ENCODE assay signal across 14 cellular contexts in the genomic region with DNA sequence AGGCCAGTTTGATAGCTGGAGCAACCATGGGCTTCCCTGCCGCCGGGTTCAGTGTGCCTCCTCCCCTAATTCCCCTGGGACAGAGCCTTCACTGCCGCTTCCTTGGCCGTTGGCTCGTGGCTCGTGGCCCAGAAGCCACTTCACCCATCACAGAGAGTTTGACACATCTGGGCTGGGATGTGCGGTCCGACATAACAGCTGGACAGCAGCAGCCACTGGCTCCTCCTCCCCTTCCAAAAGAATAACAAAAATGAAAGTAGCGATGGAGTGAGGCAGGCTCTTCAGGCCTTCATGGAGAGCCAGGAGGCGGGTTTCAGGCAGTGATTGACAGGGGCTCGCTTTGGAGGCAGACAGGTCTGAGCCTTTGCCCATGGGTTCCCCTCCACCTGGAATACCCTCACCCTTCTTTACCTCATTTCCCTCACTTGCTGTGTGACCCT. TPM values are rescaled to one million over a fixed set of nuclear protein-coding genes. Genes with fewer than 3 reads are reported as not detected.
DNase-seq lines count a peak whose midpoint lies in the region; ATAC-seq, FAIRE-seq and TF ChIP-seq lines count a peak whose summit lies in the region.
"Had no signal": no experiment of that assay in that cellular context is flagged by ENCODE, and none has a peak within 500 bp of the region (broad histone marks: within the 10 kb centered on the region; RNA-seq: fewer than 3 reads in every experiment).

No MANE protein-coding gene starts in this region.

- ATAC-seq in thoracic aorta (ENCODE audit: insufficient number of reproducible peaks, low FRiP score, low read depth) = no peak
- ATAC-seq: naive thymus-derived CD8-positive, alpha-beta T cell had no signal

- no peaks in the 10 kb centered on the region; a peak in 1 of 8 replicates for H3K36me3 ChIP-seq in H1 (ENCODE audit: control insufficient read depth in 2 of 4, insufficient read depth in 4 of 4, low read length in 3 of 4)
- no peaks in the 10 kb centered on the region for H3K36me3 ChIP-seq in thoracic aorta
- H3K36me3 ChIP-seq: ascending aorta, SJCRH30, WERI-Rb-1 had no signal

- POLR2A ChIA-PET in H1 (lab: Charles Lee; ENCODE audit: partially characterized antibody) = interaction anchor here (1.3 to 3.6 kb wide), 3 partner anchors 10 to 95 kb away, joined by 3 to 24 read pairs (median 18); a partner anchor contains a TSS

- H4K20me1 ChIP-seq in H1 (replicated peaks in 1 of 2; ENCODE audit: control insufficient read depth in 1 of 2, insufficient read depth in 2 of 2, low read length in 2 of 2) = no peaks in the 10 kb centered on the region

- H3K4ac ChIP-seq in H1 (replicated peaks; ENCODE audit: insufficient read length, low read depth, low read length) = peak overlapping the region; percentile 19

- H4K5ac ChIP-seq in H1 (ENCODE audit: insufficient read length, low read depth, low read length) = no peak overlapping the region

- H3K9me3 ChIP-seq in H1 (ENCODE audit: insufficient read depth in 2 of 2, low read depth in 1 of 2, low read length in 1 of 2) = no peaks in the 10 kb centered on the region
- no peaks in the 10 kb centered on the region for H3K9me3 ChIP-seq in thoracic aorta
- H3K9me3 ChIP-seq: ascending aorta, SJCRH30 had no signal

- H4K8ac ChIP-seq in H1 (ENCODE audit: extremely low read depth, insufficient read depth, low read length) = peak overlapping the region; percentile 51; the same call in 1 of the 2 replicates

- H3K23ac ChIP-seq in H1 (ENCODE audit: insufficient read length) = no peak overlapping the region

- no peak overlapping the region for H2BK120ac ChIP-seq in H1 (replicated peaks; ENCODE audit: low read depth, low read length)

- H3K79me1 ChIP-seq in H1 (ENCODE audit: low read depth, low read length) = no peaks in the 10 kb centered on the region; the same call in 1 of the 2 replicates

- peak overlapping the region; percentile 62 for H4K91ac ChIP-seq in H1 (replicated peaks; ENCODE audit: insufficient read length, low read length)

- H3K9ac ChIP-seq in H1 (replicated peaks in 1 of 4; ENCODE audit: extremely low read depth in 1 of 4, low read depth in 3 of 4, low read length in 3 of 4) = no peak overlapping the region

- no peaks in the 10 kb centered on the region for H3K23me2 ChIP-seq in H1 (ENCODE audit: low read depth, low read length)

- peak overlapping the region; percentile 39; the same call in 1 of the 2 replicates for H2BK12ac ChIP-seq in H1 (ENCODE audit: low read depth, low read length)

- 89% methylated on average over 11 of the region's 11 CpGs; no CpG with 5 or more reads in 1 of the 2 experiments for WGBS in H1 (ENCODE audit: extremely low coverage in 1 of 2, insufficient coverage in 1 of 2, insufficient read length in 1 of 2, insufficient replicate concordance in 2 of 2, low coverage in 1 of 2, low lambda C conversion rate in 2 of 2, missing lambda C conversion rate in 1 of 2), 2 experiments

- no peak overlapping the region for H3K4me3 ChIP-seq in H1 (ENCODE audit: extremely low read depth in 1 of 4, insufficient read depth in 2 of 4, low read depth in 3 of 4, low read length in 4 of 4)
- peak overlapping the region; percentile 35 for H3K4me3 ChIP-seq in thoracic aorta
- H3K4me3 ChIP-seq: ascending aorta, SJCRH30 had no signal

- no peak for FAIRE-seq in H1 (lab: Jason Lieb, UNC)

- H3K27ac ChIP-seq in H1 (ENCODE audit: low read depth, low read length) (no peak overlapping the region), thoracic aorta (no peak overlapping the region)
- H3K27ac ChIP-seq: ascending aorta, SJCRH30, WERI-Rb-1 had no signal

- no peak for TF ChIP-seq CTCF in HFFc6 (IDR thresholded peaks at IDR 0.05)
- TF ChIP-seq CTCF in H1 (IDR thresholded peaks at IDR 0.05; ENCODE audit: control extremely low read depth in 1 of 3, insufficient read depth in 1 of 3, low read depth in 1 of 3, low read length in 3 of 3) = no peak
- no peak for TF ChIP-seq CTCF in mesothelial cell of epicardium (IDR thresholded peaks at IDR 0.05; ENCODE audit: unreplicated experiment)
- no peak for TF ChIP-seq CTCF in thoracic aorta (IDR thresholded peaks at IDR 0.05)

- H3K9me3 Mint-ChIP-seq in HFFc6 (no peaks in the 10 kb centered on the region), mesothelial cell of epicardium (no peaks in the 10 kb centered on the region)
- H3K9me3 Mint-ChIP-seq: naive thymus-derived CD8-positive, alpha-beta T cell had no signal

- peak overlapping the region; percentile 0; the same call in 1 of the 2 replicates for H3K18ac ChIP-seq in H1 (ENCODE audit: extremely low read depth, low read length)

- H3K27me3 Mint-ChIP-seq in HFFc6 (ENCODE audit: insufficient read depth) = peaks cover 3% of the 10 kb centered on the region
- peaks cover 5% of the 10 kb centered on the region for H3K27me3 Mint-ChIP-seq in mesothelial cell of epicardium (ENCODE audit: low read depth)

- H3K4me3 Mint-ChIP-seq in HFFc6 (peak overlapping the region; percentile 75), mesothelial cell of epicardium (no peak overlapping the region)
- H3K4me3 Mint-ChIP-seq: naive thymus-derived CD8-positive, alpha-beta T cell had no signal

- 0 out of 2 replicates have a peak overlapping the region, but pooled peaks have one; percentile 46 for H2BK15ac ChIP-seq in H1 (ENCODE audit: low read length)

- H3K56ac ChIP-seq in H1 (replicated peaks; ENCODE audit: insufficient read length, low read depth, low read length) = no peak overlapping the region

- no peak overlapping the region for H3K14ac ChIP-seq in H1 (ENCODE audit: insufficient read length)

- TF ChIP-seq POLR2A in H1 (IDR thresholded peaks at IDR 0.05; ENCODE audit: control extremely low read depth in 1 of 2, low read depth in 2 of 2, low read length in 2 of 2) = no peak

- H3K4me1 ChIP-seq in H1 (replicated peaks in 1 of 4; ENCODE audit: control insufficient read depth in 3 of 4, insufficient read depth in 4 of 4, low read length in 3 of 4) (peaks cover 15 to 21% (median 17%) of the 10 kb centered on the region in 4 experiments), thoracic aorta (ENCODE audit: control insufficient read depth in 1 of 2, low read depth in 2 of 2) (no peaks in the 10 kb centered on the region)
- H3K4me1 ChIP-seq: ascending aorta had no signal

- TF ChIP-seq EP300 in H1 (IDR thresholded peaks at IDR 0.05; ENCODE audit: borderline replicate concordance in 1 of 2, low read depth in 2 of 2, low read length in 2 of 2) = no peak

- no peak overlapping the region for H3K4me2 ChIP-seq in H1 (ENCODE audit: insufficient read depth in 1 of 2, low read depth in 2 of 2, low read length in 2 of 2)

- H2AK5ac ChIP-seq in H1 (ENCODE audit: low read depth, low read length) = no peak overlapping the region

- H2BK5ac ChIP-seq in H1 (ENCODE audit: low read depth, low read length) = no peak overlapping the region

- H3K27me3 ChIP-seq in H1 (replicated peaks in 1 of 4; ENCODE audit: control insufficient read depth in 3 of 4, extremely low read depth in 1 of 4, insufficient read depth in 3 of 4, low read length in 3 of 4) (no peaks in the 10 kb centered on the region), thoracic aorta (replicated peaks; ENCODE audit: insufficient read depth) (no peaks in the 10 kb centered on the region)
- H3K27me3 ChIP-seq: ascending aorta had no signal

- CTCF ChIA-PET in H1 (lab: Charles Lee; ENCODE audit: partially characterized antibody) = interaction anchor here (0.6 to 4.7 kb wide), 7 partner anchors 10 to 720 kb away, joined by 3 to 44 read pairs (median 5); no protein-coding TSS in a partner anchor

- no peak for DNase-seq in HFFc6
- DNase-seq in H1 (ENCODE audit: low read depth in 1 of 2, low spot score in 2 of 2) = no peak
- DNase-seq in mesothelial cell of epicardium (ENCODE audit: low spot score in 2 of 2, unreplicated experiment in 2 of 2) = no peak
- DNase-seq in thoracic aorta (ENCODE audit: low spot score) = no peak
- DNase-seq in iPS-NIHi7 (ENCODE audit: extremely low spot score) = no peak
- DNase-seq in GM19240 (ENCODE audit: insufficient read length, low spot score) = no peak
- DNase-seq in stimulated activated naive CD4-positive, alpha-beta T cell (lab: John Stamatoyannopoulos, UW) = no peak
- DNase-seq: activated CD8-positive, alpha-beta memory T cell treated with anti-CD3 and anti-CD28 coated beads, Interleukin-2, amount 50 U/mL, for 48 hours; DMS 273 treated with DMSO at 0.1 percent for 48 hours; SJCRH30; WERI-Rb-1 had no signal

- H3K36me3 Mint-ChIP-seq in HFFc6 (ENCODE audit: low read depth) = peaks cover 28% of the 10 kb centered on the region
- no peaks in the 10 kb centered on the region for H3K36me3 Mint-ChIP-seq in mesothelial cell of epicardium
- H3K36me3 Mint-ChIP-seq: naive thymus-derived CD8-positive, alpha-beta T cell had no signal

- H3K4me1 Mint-ChIP-seq in HFFc6 (ENCODE audit: low read depth) (peaks cover 81% of the 10 kb centered on the region), mesothelial cell of epicardium (peaks cover 34% of the 10 kb centered on the region)

- no peak overlapping the region for H2AFZ ChIP-seq in H1 (ENCODE audit: low read length)

- no peaks in the 10 kb centered on the region; a peak in 1 of 4 replicates for H3K79me2 ChIP-seq in H1 (ENCODE audit: control insufficient read depth in 1 of 2, insufficient read depth in 2 of 2, low read length in 2 of 2)

- no peak overlapping the region for H2BK20ac ChIP-seq in H1 (ENCODE audit: low read length)

- H3K27ac Mint-ChIP-seq in HFFc6 = peak overlapping the region; percentile 83
- H3K27ac Mint-ChIP-seq in mesothelial cell of epicardium = peak overlapping the region; percentile 9
- H3K27ac Mint-ChIP-seq: naive thymus-derived CD8-positive, alpha-beta T cell had no signal

- no peak for TF ChIP-seq RAD21 in H1 (IDR thresholded peaks at IDR 0.05 in 1 of 2, conservative IDR thresholded peaks at IDR 0.05 in 1 of 2; ENCODE audit: low read depth in 2 of 2, low read length in 2 of 2)

TF ChIP-seq in H1, 55 proteins besides CTCF, POLR2A, EP300 and RAD21 (continues in another document):
- no peak for TF ChIP-seq HDAC6 (IDR thresholded peaks at IDR 0.05; ENCODE audit: low read depth, low read length)

RNA-seq across cellular contexts. Expression of a gene that starts 8.2 kb away (rescaled TPM):
- 100 to 1,000 TPM; 282 to 328 (median 310) TPM for total RNA-seq in HFFc6 (2021; fragmentation: NEBNext Ultra II Directional; extraction: Animal tissue kit (Norgen Biotek cat#: 25700))
- 12.7 and 13.7 TPM in 2 replicates for total RNA-seq in H1 (2021; fragmentation: NEBNext Ultra II Directional; extraction: Animal tissue kit (Norgen Biotek cat#: 25700))
- 4.1 and 6.5 TPM in 2 replicates for polyA plus RNA-seq in H1 (2011; rRNA removed)
- 1.8 TPM for polyA plus RNA-seq in H1 (2011; cell fraction: cytosol; rRNA removed)
- 5.0 TPM for polyA plus RNA-seq in H1 (2011; cell fraction: nucleus; rRNA removed)
- 10.0 to 16.5 TPM (median 14.4 TPM) in 4 replicates for polyA plus RNA-seq in H1 (2012, experiment 1 of 2)
- polyA plus RNA-seq in H1 (2012, experiment 2 of 2) = 13.8 TPM
- polyA plus RNA-seq in H1 (2013, experiment 1 of 2) = 19.3 TPM
- 23.2 TPM for polyA plus RNA-seq in H1 (2013, experiment 2 of 2)
- polyA minus RNA-seq in H1 (2011; rRNA and poly(A)+ RNA removed) = 2.3 and 5.3 TPM in 2 replicates
- polyA minus RNA-seq in H1 (2011; cell fraction: cytosol; rRNA and poly(A)+ RNA removed) = 8.2 TPM
- polyA minus RNA-seq in H1 (2011; cell fraction: nucleus; rRNA and poly(A)+ RNA removed) = 5.3 TPM
- total RNA-seq in mesothelial cell of epicardium (34.5 to 43.0 TPM (median 36.3 TPM) in 3 replicates), thoracic aorta (1 to 10 TPM; 3.0 to 7.6 TPM)
- total RNA-seq: MCF 10A; naive thymus-derived CD8-positive, alpha-beta T cell had no signal
- polyA plus RNA-seq: naive thymus-derived CD8-positive, alpha-beta T cell had no signal
